ENCODE assay signal across 9 cellular contexts in genomic region chr10:17910144-17910789, GRCh38. TPM values are rescaled to one million over a fixed set of nuclear protein-coding genes. Genes with fewer than 3 reads are reported as not detected.
DNase-seq lines count a peak whose midpoint lies in the region; ATAC-seq and TF ChIP-seq lines count a peak whose summit lies in the region.
"Had no signal": no experiment of that assay in that cellular context is flagged by ENCODE, and none has a peak within 500 bp of the region (broad histone marks: within the 10 kb centered on the region; RNA-seq: fewer than 3 reads in every experiment).

No MANE protein-coding gene starts in this region.

- peak; percentile 77 for ATAC-seq in GM21367 (IDR thresholded peaks at IDR 0.05; ENCODE audit: unreplicated experiment)
- no peak for ATAC-seq in GM18861 (IDR thresholded peaks at IDR 0.05; ENCODE audit: unreplicated experiment)

- 20 to 21% methylated on average over 12 of the region's 12 CpGs for WGBS in thyroid gland, 2 donors
- 23 to 30% (median 28%) methylated on average over 12 of the region's 12 CpGs for WGBS in spleen, 5 donors

- intact Hi-C loops in thyroid gland (cut with DNase I) (loop anchor here (10.0 kb wide), 2 partner anchors 195 to 305 kb away; no protein-coding TSS in a partner anchor), spleen (cut with DNase I; ENCODE audit: low total_unique reads) (no loop called here)

- TF ChIP-seq POLR2A in thyroid gland (IDR thresholded peaks at IDR 0.05) = no peak
- TF ChIP-seq POLR2A in spleen (IDR thresholded peaks at IDR 0.05) = no peak

- peak; percentile 74 for DNase-seq in DMS114 treated with DMSO at 0.1 percent for 48 hours (lab: John Stamatoyannopoulos, UW; ENCODE audit: unreplicated experiment)
- peak; percentile 70 for DNase-seq in NAMALWA (ENCODE audit: low spot score)
- peak; percentile 61 for DNase-seq in amniotic stem cell (lab: John Stamatoyannopoulos, UW)
- DNase-seq in iPS-NIHi7 (ENCODE audit: extremely low spot score) = peak; percentile 51
- peak; percentile 50 to 63 for DNase-seq in thyroid gland
- DNase-seq in spleen = no peak

- no peak overlapping the region for H3K27ac ChIP-seq in thyroid gland
- no peak overlapping the region for H3K27ac ChIP-seq in spleen

- H3K4me3 ChIP-seq in thyroid gland (replicated peaks in 1 of 3) = no peak overlapping the region
- no peak overlapping the region for H3K4me3 ChIP-seq in spleen

- H3K9me3 ChIP-seq in thyroid gland (no peaks in the 10 kb centered on the region), spleen (no peaks in the 10 kb centered on the region)

- no peaks in the 10 kb centered on the region for H3K36me3 ChIP-seq in thyroid gland
- H3K36me3 ChIP-seq in spleen = peaks cover 0 to 51% (median 0%) of the 10 kb centered on the region in 6 donors

- H3K27me3 ChIP-seq in thyroid gland = no peaks in the 10 kb centered on the region
- no peaks in the 10 kb centered on the region for H3K27me3 ChIP-seq in spleen (replicated peaks in 1 of 7)

- H3K4me1 ChIP-seq in thyroid gland = no peaks in the 10 kb centered on the region
- no peaks in the 10 kb centered on the region for H3K4me1 ChIP-seq in spleen

- TF ChIP-seq CTCF in thyroid gland (IDR thresholded peaks at IDR 0.05) (peak in 4 of 6 experiments; percentile 41 to 61 (median 58)), spleen (IDR thresholded peaks at IDR 0.05 in 8 of 11, conservative IDR thresholded peaks at IDR 0.05 in 3 of 11) (peak in 4 of 11 experiments; percentile 28 to 39 (median 30))

RNA-seq across cellular contexts. Expression of gene SLC39A12, which starts 41.5 kb away (rescaled TPM):
- total RNA-seq in thyroid gland (under 1 TPM in 1 of 4 donors, not detected in 3; 0.11 TPM), spleen (under 1 TPM in 5 of 7 donors, not detected in 2; 0.10 to 0.37 (median 0.20) TPM)
- under 1 TPM; 0.06 to 0.10 (median 0.09) TPM for polyA plus RNA-seq in spleen
- total RNA-seq: T-helper 2 cell treated with Interferon-gamma antibody and Interleukin-4, amounts not matched to agents 100 ng/mL and 5 ng/mL, for 36 hours had no signal
